12 cellular contexts compared by ENCODE assay signal in genomic region chr1:213982515-213982813, GRCh38. TPM values are rescaled to one million over a fixed set of nuclear protein-coding genes. Genes with fewer than 3 reads are reported as not detected.
A peak's percentile ranks its signal among the peaks of the same experiment; 100 is the strongest.
DNase-seq lines count a peak whose midpoint lies in the region; ATAC-seq, FAIRE-seq and TF ChIP-seq lines count a peak whose summit lies in the region.
"Had no signal": no experiment of that assay in that cellular context is flagged by ENCODE, and none has a peak within 500 bp of the region (broad histone marks: within the 10 kb centered on the region; RNA-seq: fewer than 3 reads in every experiment).

No MANE protein-coding gene starts in this region.

- H3K36me3 ChIP-seq in heart right ventricle (no peaks in the 10 kb centered on the region), endocrine pancreas (ENCODE audit: control insufficient read depth, insufficient read depth, low read length) (no peaks in the 10 kb centered on the region), upper lobe of left lung (no peaks in the 10 kb centered on the region)

- H3K9me3 ChIP-seq in heart right ventricle, result no peaks in the 10 kb centered on the region
- no peaks in the 10 kb centered on the region for H3K9me3 ChIP-seq in endocrine pancreas (ENCODE audit: control insufficient read depth, low read length)
- no peaks in the 10 kb centered on the region for H3K9me3 ChIP-seq in upper lobe of left lung

- H3K27me3 Mint-ChIP-seq in nephron progenitor cell (ENCODE audit: low read depth, poor library complexity), result peaks cover 62% of the 10 kb centered on the region

- peaks cover 0 to 43% (median 17%) of the 10 kb centered on the region in 9 donors for H3K4me1 ChIP-seq in heart right ventricle
- no peaks in the 10 kb centered on the region for H3K4me1 ChIP-seq in endocrine pancreas (ENCODE audit: control insufficient read depth, insufficient read depth, low read length)
- peaks cover 20 to 31% (median 24%) of the 10 kb centered on the region in 4 donors for H3K4me1 ChIP-seq in upper lobe of left lung

- peak overlapping the region; percentile 82 for H3K4me3 Mint-ChIP-seq in nephron progenitor cell

- no peak for TF ChIP-seq EP300 in upper lobe of left lung (IDR thresholded peaks at IDR 0.05)

- H3K4me1 Mint-ChIP-seq in nephron progenitor cell, result peaks cover 83% of the 10 kb centered on the region

- H3K27ac ChIP-seq in heart right ventricle, result no peak overlapping the region
- H3K27ac ChIP-seq in upper lobe of left lung, result no peak overlapping the region

- peak overlapping the region; percentile 14 to 54 (median 44) for H3K4me3 ChIP-seq in heart right ventricle
- H3K4me3 ChIP-seq in endocrine pancreas (ENCODE audit: control insufficient read depth, insufficient read depth, low read length), result peak overlapping the region; percentile 32
- peak overlapping the region in 3 of 4 donors; percentile 2 to 29 (median 26) for H3K4me3 ChIP-seq in upper lobe of left lung

- no peak for DNase-seq in heart right ventricle
- DNase-seq in left cardiac atrium, result no peak
- DNase-seq in nephron progenitor cell, result no peak
- DNase-seq in upper lobe of left lung, result no peak
- DNase-seq in effector CD4-positive, alpha-beta T cell, result no peak
- DNase-seq in HTR-8/SVneo (ENCODE audit: insufficient read length, low spot score), result no peak
- DNase-seq: activated CD4-positive, CD25-positive, alpha-beta regulatory T cell; KBM-7; stimulated activated naive CD4-positive, alpha-beta T cell treated with Interleukin-2 at 50 U/mL for 16 hours had no signal

- intact Hi-C loops in heart right ventricle (cut with DNase I), result loop anchor here in 5 of 10 donors (5.0 to 10.0 kb wide), 5 partner anchors 122 to 610 kb away; no protein-coding TSS in a partner anchor
- intact Hi-C loops in left cardiac atrium (cut with DNase I), result loop anchor here in 1 of 2 donors (10.0 kb wide), 1 partner anchor 598 kb away; no protein-coding TSS in a partner anchor

- no peaks in the 10 kb centered on the region for H3K36me3 Mint-ChIP-seq in nephron progenitor cell (ENCODE audit: low read depth)

- no peak for TF ChIP-seq CTCF in heart right ventricle (IDR thresholded peaks at IDR 0.05)
- no peak for TF ChIP-seq CTCF in nephron progenitor cell (IDR thresholded peaks at IDR 0.05)
- no peak for TF ChIP-seq CTCF in upper lobe of left lung (IDR thresholded peaks at IDR 0.05)

- H3K9ac ChIP-seq in endocrine pancreas (ENCODE audit: control insufficient read depth, insufficient read depth, low read length), result peak overlapping the region; percentile 8

- no peaks in the 10 kb centered on the region for H3K9me3 Mint-ChIP-seq in nephron progenitor cell
- H3K9me3 Mint-ChIP-seq: activated T-helper 2 cell treated with anti-CD3 and anti-CD28 coated beads, Interferon-gamma antibody, Interleukin-2, Interleukin-4, amounts not matched to agents 10 μg/mL and 5 μg/mL and 100 μg/mL, durations not matched to agents 14 hours and 24 hours and 36 hours had no signal

- 1 to 4% methylated on average over 13 to 23 of the region's 23 CpGs for WGBS in heart right ventricle, 2 donors
- WGBS in upper lobe of left lung, 2 donors, result 4 to 5% methylated on average over 4 to 14 of the region's 23 CpGs

- H3K27ac Mint-ChIP-seq in nephron progenitor cell, result no peak overlapping the region
- H3K27ac Mint-ChIP-seq: activated T-helper 2 cell treated with anti-CD3 and anti-CD28 coated beads, Interferon-gamma antibody, Interleukin-2, Interleukin-4, amounts not matched to agents 10 μg/mL and 5 μg/mL and 100 μg/mL, durations not matched to agents 14 hours and 24 hours and 36 hours had no signal

- no peak for FAIRE-seq in HTR-8/SVneo (lab: Jason Lieb, UNC)

- no peak for TF ChIP-seq POLR2A in upper lobe of left lung (IDR thresholded peaks at IDR 0.05)

- ATAC-seq in heart right ventricle (no peak), left cardiac atrium (no peak), upper lobe of left lung (ENCODE audit: low FRiP score in 2 of 2) (no peak), GM18511 (IDR thresholded peaks at IDR 0.05; ENCODE audit: unreplicated experiment) (no peak)

- H3K27me3 ChIP-seq in heart right ventricle (peaks cover 5 to 100% (median 88%) of the 10 kb centered on the region in 7 donors), endocrine pancreas (ENCODE audit: control insufficient read depth, insufficient read depth, low read length) (no peaks in the 10 kb centered on the region), upper lobe of left lung (peaks cover 1 to 68% (median 26%) of the 10 kb centered on the region in 4 donors)

RNA-seq across cellular contexts. Expression of gene PROX1, which starts 5.3 kb away (rescaled TPM):
- 100 to 1,000 TPM in 8 of 10 donors, 10 to 100 TPM in 2; 52.6 to 132 (median 116) TPM for total RNA-seq in heart right ventricle
- 10 to 100 TPM in 1 of 2 donors, 1 to 10 TPM in 1; 2.5 to 10.2 TPM for polyA plus RNA-seq in heart right ventricle
- total RNA-seq in left cardiac atrium, result 10 to 100 TPM; 59.5 to 77.9 TPM
- total RNA-seq in upper lobe of left lung, result 10 to 100 TPM in 1 of 6 donors, 1 to 10 TPM in 5; 2.3 to 11.1 (median 3.8) TPM
- total RNA-seq: activated T-helper 2 cell treated with anti-CD3 and anti-CD28 coated beads, Interferon-gamma antibody, Interleukin-2, Interleukin-4, amounts not matched to agents 10 μg/mL and 5 μg/mL and 100 μg/mL, durations not matched to agents 14 hours and 24 hours and 36 hours had no signal

Comparison
In these comparisons a context has a peak if more than half of its experiments do, and no peak if none do; other contexts are left out.
1. RNA of gene PROX1, which starts 5.3 kb away (total RNA-seq): 52.6 to 132 TPM in heart right ventricle and 59.5 to 77.9 TPM in left cardiac atrium; 2.3 to 11.1 TPM in upper lobe of left lung; every median in the first group is over 4 times any median in the second.
2. Peak in every context shown above with its lines, with median percentiles within 50 percentile points of each other: H3K4me3 ChIP-seq.